ENCODE assay signal across 28 cellular contexts in genomic region chr16:56833243-56833970, GRCh38. TPM values are rescaled to one million over a fixed set of nuclear protein-coding genes. Genes with fewer than 3 reads are reported as not detected.
DNase-seq lines count a peak whose midpoint lies in the region; FAIRE-seq and TF ChIP-seq lines count a peak whose summit lies in the region.
"Had no signal": no experiment of that assay in that cellular context is flagged by ENCODE, and none has a peak within 500 bp of the region (broad histone marks: within the 10 kb centered on the region; RNA-seq: fewer than 3 reads in every experiment).

No MANE protein-coding gene starts in this region.

- peaks cover 75% of the 10 kb centered on the region for H3K4me1 Mint-ChIP-seq in chondrocyte (ENCODE audit: low read depth)
- H3K4me1 Mint-ChIP-seq: naive B cell had no signal

- H3K36me3 ChIP-seq in BLaER1 (peaks cover 95% of the 10 kb centered on the region), bronchial epithelial cell (ENCODE audit: control insufficient read depth, insufficient read depth, low read length) (peaks cover 7% of the 10 kb centered on the region)

- no peak overlapping the region for H3K9ac ChIP-seq in BLaER1

- H4K20me1 ChIP-seq in BLaER1 = peaks cover 59% of the 10 kb centered on the region

- no peak overlapping the region for H3K4me3 Mint-ChIP-seq in chondrocyte (ENCODE audit: unreplicated experiment)
- H3K4me3 Mint-ChIP-seq: CD4-positive, alpha-beta memory T cell; immature natural killer cell; naive B cell had no signal

- no peak overlapping the region for H3K27ac ChIP-seq in BLaER1
- H3K27ac ChIP-seq: 22Rv1, ascending aorta, left lung, SJCRH30 had no signal

- FAIRE-seq in bronchial epithelial cell (lab: Jason Lieb, UNC) = no peak

- peak; percentile 67 for DNase-seq in NCI-H2107 treated with DMSO at 0.1 percent for 48 hours (lab: John Stamatoyannopoulos, UW; ENCODE audit: unreplicated experiment)
- DNase-seq in NCI-H2107 (lab: John Stamatoyannopoulos, UW) = no peak
- DNase-seq in RPMI7951 (ENCODE audit: low read depth) = peak; percentile 68
- DNase-seq in bronchial epithelial cell (ENCODE audit: low read depth) = peak; percentile 74
- no peak for DNase-seq in chondrocyte (ENCODE audit: low spot score)
- no peak for DNase-seq in kidney tubule cell (ENCODE audit: low spot score)
- no peak for DNase-seq in stimulated activated naive CD4-positive, alpha-beta T cell (lab: John Stamatoyannopoulos, UW)
- DNase-seq: activated CD4-positive, CD25-positive, alpha-beta regulatory T cell treated with anti-CD3 and anti-CD28 coated beads, Interleukin-2, amount 50 U/mL, for 72 hours; activated naive CD4-positive, alpha-beta T cell treated with anti-CD3 and anti-CD28 coated beads, Interleukin-2, amount 50 U/mL, for 16 hours; CD4-positive, alpha-beta memory T cell; DMS 273 treated with DMSO at 0.1 percent for 48 hours; hippocampal formation; immature natural killer cell; left lung; naive B cell; NCI-H1436; NCI-H2171; NCI-H510A treated with DMSO at 0.1 percent for 48 hours; nucleus accumbens; SJCRH30 had no signal

- peaks cover 27% of the 10 kb centered on the region for H3K4me1 ChIP-seq in BLaER1
- H3K4me1 ChIP-seq: ascending aorta, SJCRH30 had no signal

- peak overlapping the region; percentile 72 for H3K4me2 ChIP-seq in BLaER1

- no peaks in the 10 kb centered on the region for H3K27me3 Mint-ChIP-seq in chondrocyte (ENCODE audit: low read depth)
- H3K27me3 Mint-ChIP-seq: CD4-positive, alpha-beta memory T cell; naive B cell had no signal

- no peak for TF ChIP-seq CTCF in bronchial epithelial cell (IDR thresholded peaks at IDR 0.05; ENCODE audit: insufficient read depth, low read length, severe bottlenecking)
- TF ChIP-seq CTCF in chondrocyte (IDR thresholded peaks at IDR 0.05) = no peak

- H3K27me3 ChIP-seq in BLaER1 (no peaks in the 10 kb centered on the region; the same call in 1 of the 2 replicates), bronchial epithelial cell (ENCODE audit: control insufficient read depth, insufficient read depth, low read length) (no peaks in the 10 kb centered on the region)
- H3K27me3 ChIP-seq: ascending aorta, left lung, SJCRH30 had no signal

- H3K27ac Mint-ChIP-seq in chondrocyte (ENCODE audit: unreplicated experiment) = no peak overlapping the region
- H3K27ac Mint-ChIP-seq: immature natural killer cell, naive B cell had no signal

- no peak overlapping the region for H3K4me3 ChIP-seq in BLaER1
- H3K4me3 ChIP-seq in bronchial epithelial cell (ENCODE audit: low read depth, low read length) = no peak overlapping the region
- H3K4me3 ChIP-seq: ascending aorta, left lung, SJCRH30 had no signal

- no peaks in the 10 kb centered on the region for H3K9me3 Mint-ChIP-seq in chondrocyte (ENCODE audit: low read depth)
- H3K9me3 Mint-ChIP-seq: CD4-positive, alpha-beta memory T cell; immature natural killer cell; naive B cell had no signal

- no peaks in the 10 kb centered on the region for H3K9me3 ChIP-seq in BLaER1
- H3K9me3 ChIP-seq: ascending aorta, left lung, SJCRH30 had no signal

- peaks cover 12% of the 10 kb centered on the region for H3K36me3 Mint-ChIP-seq in chondrocyte (ENCODE audit: low read depth)

RNA-seq across cellular contexts. Expression of gene SLC12A3, which starts 31.6 kb away (rescaled TPM):
- not detected in 2 replicates for total RNA-seq in RPMI7951 (2014; rRNA removed; shearing (Covaris generic))
- total RNA-seq in bronchial epithelial cell = not detected in 2 replicates
- total RNA-seq in chondrocyte = not detected in 3 replicates
- total RNA-seq: ascending aorta; CD4-positive, alpha-beta memory T cell; epithelial cell of proximal tubule; fibroblast of villous mesenchyme; left lung; mesenteric fat pad; pulmonary artery endothelial cell; SJCRH30; ureter had no signal

Comparison
In these comparisons a context has a peak if more than half of its experiments do, and no peak if none do; other contexts are left out.
1. DNase-seq: peak in NCI-H2107 treated with DMSO at 0.1 percent for 48 hours (single experiment), RPMI7951 (single experiment) and bronchial epithelial cell (single experiment); none in NCI-H2107 (single experiment), chondrocyte (single experiment), kidney tubule cell (single experiment) and stimulated activated naive CD4-positive, alpha-beta T cell (0 of 6).